ENCODE assay signal across 9 cellular contexts in genomic region chr2:42964444-42965081, GRCh38.
A peak's percentile ranks its signal among the peaks of the same experiment; 100 is the strongest.
DNase-seq lines count a peak whose midpoint lies in the region; TF ChIP-seq lines count a peak whose summit lies in the region.
"Had no signal": no experiment of that assay in that cellular context is flagged by ENCODE, and none has a peak within 500 bp of the region (broad histone marks: within the 10 kb centered on the region; RNA-seq: fewer than 3 reads in every experiment).

No MANE protein-coding gene starts in this region.

- H2BK5ac ChIP-seq in mesenchymal stem cell (ENCODE audit: low read depth, low read length, poor library complexity, severe bottlenecking) = no peak overlapping the region

- peaks cover 0 to 4% of the 10 kb centered on the region in 2 experiments for H3K27me3 ChIP-seq in mesenchymal stem cell (ENCODE audit: control insufficient read depth in 1 of 2, insufficient read depth in 1 of 2, low read length in 2 of 2)

- DNase-seq in SKM-1 treated with dmso at 0.1 percent for 144 hours (lab: John Stamatoyannopoulos, UW; ENCODE audit: unreplicated experiment) = peak; percentile 19
- DNase-seq in SKM-1 (lab: John Stamatoyannopoulos, UW; ENCODE audit: unreplicated experiment) = no peak
- no peak for DNase-seq in chondrocyte (ENCODE audit: low spot score)
- peak; percentile 79 for DNase-seq in mesenchymal stem cell
- DNase-seq in NCI-H1694 treated with DMSO at 0.1 percent for 48 hours (lab: John Stamatoyannopoulos, UW) = no peak
- DNase-seq in OCI-LY7 (ENCODE audit: low spot score) = no peak
- DNase-seq in cerebellar nuclear complex (lab: John Stamatoyannopoulos, UW) = no peak
- DNase-seq in HPDE6-E6E7 (ENCODE audit: extremely low spot score) = no peak
- DNase-seq: NCI-H1436 had no signal

- no peak overlapping the region for H3K23ac ChIP-seq in mesenchymal stem cell (ENCODE audit: low read length in 2 of 2)

- no peaks in the 10 kb centered on the region for H3K79me2 ChIP-seq in OCI-LY7 (ENCODE audit: insufficient read depth, low read depth, low read length)

- H3K36me3 Mint-ChIP-seq in chondrocyte (ENCODE audit: low read depth) = no peaks in the 10 kb centered on the region

- peak overlapping the region; percentile 94 for H3K27ac Mint-ChIP-seq in chondrocyte (ENCODE audit: unreplicated experiment)

- no peak overlapping the region for H3K4me3 ChIP-seq in mesenchymal stem cell (ENCODE audit: insufficient read depth in 1 of 2, low read depth in 1 of 2, low read length in 2 of 2)
- no peak overlapping the region for H3K4me3 ChIP-seq in OCI-LY7 (ENCODE audit: low read depth, low read length, poor library complexity, severe bottlenecking)

- H2BK15ac ChIP-seq in mesenchymal stem cell (ENCODE audit: low read depth, poor library complexity, severe bottlenecking) = no peak overlapping the region

- peak overlapping the region; percentile 40 for H2BK120ac ChIP-seq in mesenchymal stem cell (ENCODE audit: low read depth, low read length)

- CTCF ChIA-PET in OCI-LY7 (lab: Charles Lee; ENCODE audit: unreplicated experiment) = interaction anchor here (1.0 kb wide), 1 partner anchor 29 kb away, joined by 3 read pairs; no protein-coding TSS in a partner anchor

- no peaks in the 10 kb centered on the region for H4K20me1 ChIP-seq in OCI-LY7 (ENCODE audit: insufficient read depth, low read length)

- intact Hi-C loops in OCI-LY7 (cut with micrococcal nuclease; ENCODE audit: unreplicated experiment) = no loop called here

- no peak overlapping the region for H3K14ac ChIP-seq in mesenchymal stem cell (ENCODE audit: low read length in 2 of 2)

- H3K9me3 Mint-ChIP-seq in chondrocyte (ENCODE audit: low read depth) = no peaks in the 10 kb centered on the region

- H4K91ac ChIP-seq in mesenchymal stem cell (ENCODE audit: low read length) = peak overlapping the region; percentile 4

- H3K9me3 ChIP-seq in mesenchymal stem cell (ENCODE audit: control insufficient read depth, low read length) (no peaks in the 10 kb centered on the region), OCI-LY7 (ENCODE audit: low read length) (no peaks in the 10 kb centered on the region)

- H3K18ac ChIP-seq in mesenchymal stem cell (ENCODE audit: low read depth in 1 of 2, low read length in 2 of 2) = peak overlapping the region in 1 of 2 experiments; percentile 54

- H3K79me1 ChIP-seq in mesenchymal stem cell (replicated peaks; ENCODE audit: low read length, poor library complexity, severe bottlenecking) = no peaks in the 10 kb centered on the region

- no peaks in the 10 kb centered on the region for H3K27me3 Mint-ChIP-seq in chondrocyte (ENCODE audit: low read depth)

- H3K4me2 ChIP-seq in mesenchymal stem cell (ENCODE audit: low read length, poor library complexity, severe bottlenecking) (no peak overlapping the region), OCI-LY7 (ENCODE audit: low read length) (no peak overlapping the region)

- H3K4ac ChIP-seq in mesenchymal stem cell (ENCODE audit: low read depth in 1 of 2, low read length in 2 of 2) = peak overlapping the region in 1 of 2 experiments; percentile 56

- TF ChIP-seq CTCF in chondrocyte (IDR thresholded peaks at IDR 0.05) = no peak
- TF ChIP-seq CTCF in OCI-LY7 (conservative IDR thresholded peaks at IDR 0.05; ENCODE audit: low read length) = no peak

- no peaks in the 10 kb centered on the region for H3K36me3 ChIP-seq in mesenchymal stem cell (ENCODE audit: control insufficient read depth in 1 of 2, insufficient read depth in 2 of 2, low read depth in 1 of 2, low read length in 2 of 2)
- no peaks in the 10 kb centered on the region for H3K36me3 ChIP-seq in OCI-LY7 (ENCODE audit: insufficient read depth, low read length)

- H3K27ac ChIP-seq in mesenchymal stem cell (ENCODE audit: low read length, poor library complexity, severe bottlenecking) (no peak overlapping the region), OCI-LY7 (ENCODE audit: low read depth, low read length, poor library complexity, severe bottlenecking) (no peak overlapping the region)

- BruUV-seq in OCI-LY7 (replicated peaks; lab: Mats Ljungman, UMichigan) = no TSS peak

- POLR2A ChIA-PET in OCI-LY7 (lab: Charles Lee) = no interaction called here

- peak overlapping the region; percentile 69 to 75 for H2BK12ac ChIP-seq in mesenchymal stem cell (ENCODE audit: low read length in 2 of 2)

- H3K4me3 Mint-ChIP-seq in chondrocyte (ENCODE audit: unreplicated experiment) = no peak overlapping the region

- no peaks in the 10 kb centered on the region for H3K9me2 ChIP-seq in OCI-LY7 (ENCODE audit: insufficient read depth, low read length)

- H3K4me1 ChIP-seq in mesenchymal stem cell (ENCODE audit: control insufficient read depth, insufficient read depth, low read depth, low read length) (peaks cover 16% of the 10 kb centered on the region), OCI-LY7 (ENCODE audit: insufficient read depth, low read length, poor library complexity, severe bottlenecking) (peaks cover 29% of the 10 kb centered on the region)

- H3K9ac ChIP-seq in mesenchymal stem cell (ENCODE audit: low read length) = peak overlapping the region; percentile 45

- WGBS in mesenchymal stem cell = 52% methylated on average over 5 of the region's 5 CpGs

- H3K4me1 Mint-ChIP-seq in chondrocyte (ENCODE audit: low read depth) = peaks cover 77% of the 10 kb centered on the region

- H4K8ac ChIP-seq in mesenchymal stem cell (ENCODE audit: low read length) = no peak overlapping the region

- H2AK5ac ChIP-seq in mesenchymal stem cell (ENCODE audit: low read length, severe bottlenecking) = no peak overlapping the region

- H2AFZ ChIP-seq in mesenchymal stem cell (ENCODE audit: low read depth, low read length) = peak overlapping the region; percentile 30
- no peak overlapping the region for H2AFZ ChIP-seq in OCI-LY7 (ENCODE audit: low read length)

Comparison
In these comparisons a context has a peak if more than half of its experiments do, and no peak if none do; other contexts are left out.
1. DNase-seq: peak in SKM-1 treated with dmso at 0.1 percent for 144 hours (single experiment) and mesenchymal stem cell (single experiment); none in SKM-1 (single experiment), chondrocyte (single experiment), NCI-H1694 treated with DMSO at 0.1 percent for 48 hours (single experiment), OCI-LY7 (single experiment), cerebellar nuclear complex (0 of 2) and HPDE6-E6E7 (single experiment).